In the genomic region with DNA sequence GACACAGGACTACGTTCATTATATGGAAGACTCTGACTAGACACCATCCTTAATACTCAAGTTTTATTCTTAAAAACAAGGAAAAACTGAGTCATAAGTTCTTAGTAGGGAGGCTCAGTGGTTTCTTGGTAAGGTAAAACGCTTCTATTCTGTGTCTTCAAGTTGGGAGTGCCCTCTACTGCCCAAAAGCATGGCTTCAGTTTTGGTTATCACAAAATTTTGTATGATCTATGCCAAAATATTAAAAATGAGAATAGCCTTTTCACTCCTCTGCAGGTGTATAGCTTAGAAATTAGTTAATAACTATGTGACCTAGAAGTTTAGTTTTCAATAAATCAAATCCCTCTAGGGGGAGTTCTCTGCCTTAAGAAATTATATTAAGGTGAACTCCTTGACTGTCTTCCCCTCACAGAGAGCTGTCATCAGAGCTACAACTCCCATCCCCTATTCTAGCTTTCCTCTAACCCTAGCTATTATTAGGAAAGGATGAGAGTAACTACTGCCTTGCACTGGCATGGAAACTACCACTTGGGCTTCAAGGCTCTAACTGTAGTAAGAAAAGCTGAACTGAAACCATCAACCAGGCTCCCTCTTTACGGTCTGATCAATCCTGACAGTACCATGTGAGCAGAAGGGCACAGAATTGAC, we compare ENCODE assay signal across 8 cellular contexts.
DNase-seq lines count a peak whose midpoint lies in the region; ATAC-seq, FAIRE-seq and TF ChIP-seq lines count a peak whose summit lies in the region.

No MANE protein-coding gene starts in this region.

- peaks cover 21% of the 10 kb centered on the region for H3K4me1 Mint-ChIP-seq in stimulated activated naive CD8-positive, alpha-beta T cell treated with anti-CD3 and anti-CD28 coated beads, Interleukin-15, amount 100 ng/mL, for 72 hours

- H3K9me3 ChIP-seq in K562 (replicated peaks; ENCODE audit: control insufficient read depth, insufficient read depth, low read depth, low read length) (no peaks in the 10 kb centered on the region), gastrocnemius medialis (no peaks in the 10 kb centered on the region)

- H3K9me1 ChIP-seq in K562 (ENCODE audit: control insufficient read depth, insufficient read depth, low read length): no peaks in the 10 kb centered on the region

- intact Hi-C loops in K562 (cut with micrococcal nuclease) (no loop called here), gastrocnemius medialis (cut with DNase I; ENCODE audit: low total_unique reads) (loop anchor here (10.0 kb wide), 1 partner anchor 387 kb away; no protein-coding TSS in a partner anchor)

- no peaks in the 10 kb centered on the region for H4K20me1 ChIP-seq in K562 (replicated peaks; ENCODE audit: control insufficient read depth, insufficient read depth, low read length)

- FAIRE-seq in K562 (lab: Jason Lieb, UNC): peak; percentile 37

- TF ChIP-seq CTCF in K562 (IDR thresholded peaks at IDR 0.05 in 2 of 3, conservative IDR thresholded peaks at IDR 0.05 in 1 of 3; ENCODE audit: insufficient read depth in 2 of 3, low read depth in 1 of 3, low read length in 3 of 3) (peak in 2 of 3 experiments; percentile 12 to 28; a peak in 1 of 6 replicates), gastrocnemius medialis (IDR thresholded peaks at IDR 0.05 in 4 of 5, conservative IDR thresholded peaks at IDR 0.05 in 1 of 5) (peak in 4 of 5 experiments; percentile 6 to 41 (median 21))

- TF ChIP-seq RAD21 in K562 (CRISPR knock-in tag; conservative IDR thresholded peaks at IDR 0.05 in 1 of 2, IDR thresholded peaks at IDR 0.05 in 1 of 2): peak in 1 of 2 experiments; percentile 46; a peak in 2 of 4 replicates

- BruUV-seq in K562 (replicated peaks; lab: Mats Ljungman, UMichigan): no TSS peak

- no peaks in the 10 kb centered on the region for H3K36me3 ChIP-seq in K562 (ENCODE audit: control insufficient read depth, insufficient read depth, low read length)
- H3K36me3 ChIP-seq in gastrocnemius medialis: no peaks in the 10 kb centered on the region

- in situ Hi-C loops in K562 (cut with MboI): no loop called here
- in situ Hi-C loops in gastrocnemius medialis (cut with MboI; ENCODE audit: low sequenced_read_pairs in 4 of 4): loop anchor here in 2 of 4 donors (10.0 to 25.0 kb wide), 2 partner anchors 57 to 195 kb away; partner anchors contain the start of gene GNAQ (in 1 of the 2)

- no peak overlapping the region for H3K4me3 Mint-ChIP-seq in stimulated activated naive CD8-positive, alpha-beta T cell treated with anti-CD3 and anti-CD28 coated beads, Interleukin-15, amount 100 ng/mL, for 72 hours

- peak; percentile 66 for ATAC-seq in stimulated activated naive CD8-positive, alpha-beta T cell treated with anti-CD3 and anti-CD28 coated beads, Interleukin-15, Interleukin-2, amounts not matched to agents 100 U/mL and 50 U/mL, for 24 hours
- no peak for ATAC-seq in stimulated activated naive CD8-positive, alpha-beta T cell treated with anti-CD3 and anti-CD28 coated beads, Interleukin-15, amount 100 ng/mL, for 72 hours
- ATAC-seq in HG03457 (IDR thresholded peaks at IDR 0.05; ENCODE audit: unreplicated experiment) (peak; percentile 54), K562 (peak; percentile 51), gastrocnemius medialis (peak in 1 of 2 donors; percentile 33)

- 76% methylated on average over 3 of the region's 3 CpGs for WGBS in K562 (ENCODE audit: insufficient coverage, low coverage, missing lambda C conversion rate)

- CTCF ChIA-PET in K562 (lab: Yijun Ruan, JAX; ENCODE audit: low intra/inter-chr PET ratio): no interaction called here

- H3K9ac ChIP-seq in K562 (ENCODE audit: insufficient read depth in 1 of 2, low read depth in 2 of 2, low read length in 2 of 2): no peak overlapping the region

- TF ChIP-seq EP300 in K562 (IDR thresholded peaks at IDR 0.05; ENCODE audit: low read length): no peak

- H2AFZ ChIP-seq in K562 (ENCODE audit: low read depth, low read length): no peak overlapping the region

- H3K27me3 Mint-ChIP-seq in stimulated activated naive CD8-positive, alpha-beta T cell treated with anti-CD3 and anti-CD28 coated beads, Interleukin-15, amount 100 ng/mL, for 72 hours: no peaks in the 10 kb centered on the region

- H3K27ac Mint-ChIP-seq in stimulated activated naive CD8-positive, alpha-beta T cell treated with anti-CD3 and anti-CD28 coated beads, Interleukin-15, amount 100 ng/mL, for 72 hours: no peak overlapping the region

- DNase-seq in stimulated activated naive CD8-positive, alpha-beta T cell treated with anti-CD3 and anti-CD28 coated beads, Interleukin-15, Interleukin-2, amounts not matched to agents 100 U/mL and 50 U/mL, for 24 hours: no peak
- no peak for DNase-seq in stimulated activated naive CD8-positive, alpha-beta T cell treated with anti-CD3 and anti-CD28 coated beads, Interleukin-15, amount 100 ng/mL, for 72 hours
- DNase-seq in K562 (ENCODE audit: extremely low read depth in 1 of 4, low spot score in 3 of 4) (no peak), gastrocnemius medialis (no peak), HPDE6-E6E7 (ENCODE audit: extremely low spot score) (no peak), NCI-H128 (lab: John Stamatoyannopoulos, UW; ENCODE audit: unreplicated experiment) (no peak)
- DNase-seq in activated naive CD4-positive, alpha-beta T cell treated with anti-CD3 and anti-CD28 coated beads, Interleukin-2, amount 50 U/mL, for 16 hours: no peak

- no peak overlapping the region for H3K4me2 ChIP-seq in K562 (ENCODE audit: insufficient read depth, low read length)

- H3K9me3 Mint-ChIP-seq in stimulated activated naive CD8-positive, alpha-beta T cell treated with anti-CD3 and anti-CD28 coated beads, Interleukin-15, amount 100 ng/mL, for 72 hours: no peaks in the 10 kb centered on the region

- no peak overlapping the region for H3K27ac ChIP-seq in K562 (ENCODE audit: extremely low read depth, low read depth, low read length)
- no peak overlapping the region for H3K27ac ChIP-seq in gastrocnemius medialis

- H3K4me3 ChIP-seq in K562: no peak overlapping the region
- no peak overlapping the region for H3K4me3 ChIP-seq in gastrocnemius medialis

- H3K27me3 ChIP-seq in K562 (ENCODE audit: control insufficient read depth in 2 of 2, insufficient read depth in 2 of 2, low read length in 2 of 2): no peaks in the 10 kb centered on the region
- no peaks in the 10 kb centered on the region for H3K27me3 ChIP-seq in gastrocnemius medialis

- TF ChIP-seq POLR2A in K562 (conservative IDR thresholded peaks at IDR 0.05) (no peak), gastrocnemius medialis (IDR thresholded peaks at IDR 0.05) (no peak)

- POLR2A ChIA-PET in K562 (lab: Yijun Ruan, JAX): interaction anchor here (0.8 kb wide), 1 partner anchor 9 kb away, joined by 4 read pairs; no protein-coding TSS in a partner anchor

- H3K4me1 ChIP-seq in K562 (replicated peaks in 1 of 2; ENCODE audit: control insufficient read depth in 2 of 2, insufficient read depth in 2 of 2, low read length in 2 of 2) (peaks cover 0 to 10% of the 10 kb centered on the region in 2 experiments; a peak in 3 of 5 replicates), gastrocnemius medialis (peaks cover 4 to 6% of the 10 kb centered on the region in 2 donors)

- H3K79me2 ChIP-seq in K562 (ENCODE audit: control insufficient read depth, insufficient read depth, low read length): peaks cover 25% of the 10 kb centered on the region

TF ChIP-seq in K562, 482 proteins besides CTCF, POLR2A, EP300 and RAD21:
- TF ChIP-seq SIN3A (IDR thresholded peaks at IDR 0.05; ENCODE audit: borderline replicate concordance in 2 of 2, control insufficient read depth in 1 of 2, low read depth in 2 of 2, low read length in 2 of 2): no peak
- TF ChIP-seq POU5F1 (IDR thresholded peaks at IDR 0.05; ENCODE audit: borderline replicate concordance, low read depth, low read length, partially characterized antibody): no peak
- TF ChIP-seq LEF1 (IDR thresholded peaks at IDR 0.05): no peak
- no peak for TF ChIP-seq ZNF57 (CRISPR knock-in tag; IDR thresholded peaks at IDR 0.05)
- TF ChIP-seq, protein P1, sequence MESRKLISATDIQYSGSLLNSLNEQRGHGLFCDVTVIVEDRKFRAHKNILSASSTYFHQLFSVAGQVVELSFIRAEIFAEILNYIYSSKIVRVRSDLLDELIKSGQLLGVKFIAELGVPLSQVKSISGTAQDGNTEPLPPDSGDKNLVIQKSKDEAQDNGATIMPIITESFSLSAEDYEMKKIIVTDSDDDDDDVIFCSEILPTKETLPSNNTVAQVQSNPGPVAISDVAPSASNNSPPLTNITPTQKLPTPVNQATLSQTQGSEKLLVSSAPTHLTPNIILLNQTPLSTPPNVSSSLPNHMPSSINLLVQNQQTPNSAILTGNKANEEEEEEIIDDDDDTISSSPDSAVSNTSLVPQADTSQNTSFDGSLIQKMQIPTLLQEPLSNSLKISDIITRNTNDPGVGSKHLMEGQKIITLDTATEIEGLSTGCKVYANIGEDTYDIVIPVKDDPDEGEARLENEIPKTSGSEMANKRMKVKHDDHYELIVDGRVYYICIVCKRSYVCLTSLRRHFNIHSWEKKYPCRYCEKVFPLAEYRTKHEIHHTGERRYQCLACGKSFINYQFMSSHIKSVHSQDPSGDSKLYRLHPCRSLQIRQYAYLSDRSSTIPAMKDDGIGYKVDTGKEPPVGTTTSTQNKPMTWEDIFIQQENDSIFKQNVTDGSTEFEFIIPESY (CRISPR knock-in tag; IDR thresholded peaks at IDR 0.05): no peak
- no peak for TF ChIP-seq DDX20 (tag; IDR thresholded peaks at IDR 0.05; ENCODE audit: low read depth)
- no peak for TF ChIP-seq ZBTB9 (CRISPR knock-in tag; IDR thresholded peaks at IDR 0.05)
- no peak for TF ChIP-seq RBM15 (IDR thresholded peaks at IDR 0.05; ENCODE audit: insufficient read depth, low read length)
- TF ChIP-seq PURB (CRISPR knock-in tag; IDR thresholded peaks at IDR 0.05; ENCODE audit: low read depth): no peak
- no peak for TF ChIP-seq ZNF408 (CRISPR knock-in tag; IDR thresholded peaks at IDR 0.05; ENCODE audit: low read depth)
- TF ChIP-seq ILK (tag; IDR thresholded peaks at IDR 0.05; ENCODE audit: borderline replicate concordance, low read depth): no peak
